In the genomic region with DNA sequence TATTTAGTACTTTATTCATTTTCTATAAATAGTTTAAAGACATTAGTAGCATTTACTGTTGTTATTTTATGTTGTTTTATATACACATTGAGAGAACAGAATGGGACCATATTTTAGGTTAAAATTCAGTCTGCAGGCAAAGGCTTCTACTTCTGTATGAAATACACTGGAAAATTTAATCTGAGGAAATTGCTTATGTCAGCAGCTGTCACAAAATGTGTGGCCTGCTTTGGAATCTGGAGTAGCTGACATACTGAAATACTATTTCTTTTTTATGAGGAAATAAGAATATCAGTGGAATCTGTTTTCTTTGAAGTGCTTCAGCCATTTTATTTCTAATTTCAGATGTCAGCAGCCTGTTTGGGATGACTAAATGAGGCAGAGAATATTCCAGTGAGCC, we compare ENCODE assay signal across 1 cellular context.
TF ChIP-seq lines count a peak whose summit lies in the region.

No MANE protein-coding gene starts in this region.

TF ChIP-seq in A549, 52 proteins besides CTCF, POLR2A, EP300 and RAD21:
- TF ChIP-seq, protein P1, sequence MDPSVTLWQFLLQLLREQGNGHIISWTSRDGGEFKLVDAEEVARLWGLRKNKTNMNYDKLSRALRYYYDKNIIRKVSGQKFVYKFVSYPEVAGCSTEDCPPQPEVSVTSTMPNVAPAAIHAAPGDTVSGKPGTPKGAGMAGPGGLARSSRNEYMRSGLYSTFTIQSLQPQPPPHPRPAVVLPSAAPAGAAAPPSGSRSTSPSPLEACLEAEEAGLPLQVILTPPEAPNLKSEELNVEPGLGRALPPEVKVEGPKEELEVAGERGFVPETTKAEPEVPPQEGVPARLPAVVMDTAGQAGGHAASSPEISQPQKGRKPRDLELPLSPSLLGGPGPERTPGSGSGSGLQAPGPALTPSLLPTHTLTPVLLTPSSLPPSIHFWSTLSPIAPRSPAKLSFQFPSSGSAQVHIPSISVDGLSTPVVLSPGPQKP (IDR thresholded peaks at IDR 0.05; ENCODE audit: low read depth, low read length): no peak
- TF ChIP-seq MAFK (IDR thresholded peaks at IDR 0.05; ENCODE audit: partially characterized antibody) (peak; percentile 76), HOXB13 (CRISPR knock-in tag; IDR thresholded peaks at IDR 0.05; ENCODE audit: low read depth) (no peak)
- TF ChIP-seq, protein P2, sequence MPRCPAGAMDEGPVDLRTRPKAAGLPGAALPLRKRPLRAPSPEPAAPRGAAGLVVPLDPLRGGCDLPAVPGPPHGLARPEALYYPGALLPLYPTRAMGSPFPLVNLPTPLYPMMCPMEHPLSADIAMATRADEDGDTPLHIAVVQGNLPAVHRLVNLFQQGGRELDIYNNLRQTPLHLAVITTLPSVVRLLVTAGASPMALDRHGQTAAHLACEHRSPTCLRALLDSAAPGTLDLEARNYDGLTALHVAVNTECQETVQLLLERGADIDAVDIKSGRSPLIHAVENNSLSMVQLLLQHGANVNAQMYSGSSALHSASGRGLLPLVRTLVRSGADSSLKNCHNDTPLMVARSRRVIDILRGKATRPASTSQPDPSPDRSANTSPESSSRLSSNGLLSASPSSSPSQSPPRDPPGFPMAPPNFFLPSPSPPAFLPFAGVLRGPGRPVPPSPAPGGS (IDR thresholded peaks at IDR 0.05): no peak
